ENCODE assay signal across 1 cellular context in the genomic region with DNA sequence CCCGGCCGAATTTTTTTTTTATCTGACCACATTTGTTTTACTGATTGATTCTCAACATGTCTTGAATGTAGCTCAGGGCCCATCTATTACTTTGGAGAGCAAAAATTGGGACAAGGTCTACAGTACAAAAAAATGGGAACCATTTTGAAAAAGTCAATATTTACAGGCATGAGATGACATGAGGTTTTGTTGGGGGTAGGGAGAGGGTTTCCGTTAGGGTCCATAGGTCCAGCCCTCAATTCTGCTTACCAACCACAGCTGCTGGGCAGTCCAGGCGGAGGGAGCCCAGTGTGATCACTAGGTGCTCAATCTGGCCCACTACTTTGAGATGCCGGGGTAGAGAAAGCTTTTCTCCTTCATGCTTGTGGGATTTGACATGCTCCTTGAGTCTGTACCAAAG.
TF ChIP-seq lines count a peak whose summit lies in the region.

No MANE protein-coding gene starts in this region.

TF ChIP-seq in HepG2, 621 proteins besides CTCF, POLR2A, EP300 and RAD21 (continued from another document):
- TF ChIP-seq ZNF281 (CRISPR knock-in tag; IDR thresholded peaks at IDR 0.05; ENCODE audit: borderline replicate concordance) (peak; percentile 84), ZMAT3 (CRISPR knock-in tag; conservative IDR thresholded peaks at IDR 0.05) (no peak), ZMYM4 (CRISPR knock-in tag; IDR thresholded peaks at IDR 0.05) (peak; percentile 66), SAP130 (CRISPR knock-in tag; IDR thresholded peaks at IDR 0.05; ENCODE audit: low read depth) (peak; percentile 43), GATAD2A (CRISPR knock-in tag; IDR thresholded peaks at IDR 0.05) (peak; percentile 22; the same call in 1 of the 2 replicates), ZC3H4 (CRISPR knock-in tag; IDR thresholded peaks at IDR 0.05; ENCODE audit: borderline replicate concordance) (no peak), PHF21A (CRISPR knock-in tag; IDR thresholded peaks at IDR 0.05) (peak; percentile 42; the same call in 1 of the 2 replicates), ZNF883 (CRISPR knock-in tag; IDR thresholded peaks at IDR 0.05; ENCODE audit: not compliant biosample characterization) (no peak), SALL1 (CRISPR knock-in tag; IDR thresholded peaks at IDR 0.05) (peak; percentile 80), HNF4G (IDR thresholded peaks at IDR 0.05; ENCODE audit: borderline replicate concordance, low read depth, low read length) (no peak; the same call in 1 of the 2 replicates), HNF4G (CRISPR knock-in tag; IDR thresholded peaks at IDR 0.05; ENCODE audit: borderline replicate concordance, low read depth) (no peak), TFAP4 (IDR thresholded peaks at IDR 0.05; ENCODE audit: borderline replicate concordance, low read depth) (peak; percentile 62; the same call in 1 of the 2 replicates), POGZ (CRISPR knock-in tag; IDR thresholded peaks at IDR 0.05) (peak; percentile 30; the same call in 1 of the 2 replicates), FOXO1 (CRISPR knock-in tag; IDR thresholded peaks at IDR 0.05) (peak; percentile 49; the same call in 1 of the 2 replicates), FOXJ3 (CRISPR knock-in tag; IDR thresholded peaks at IDR 0.05; ENCODE audit: borderline replicate concordance) (peak; percentile 28; the same call in 1 of the 2 replicates), FOXA3 (CRISPR knock-in tag; IDR thresholded peaks at IDR 0.05) (peak; percentile 79), DPF2 (CRISPR knock-in tag; IDR thresholded peaks at IDR 0.05; ENCODE audit: borderline replicate concordance, low read depth) (0 out of 2 replicates have a peak, but pooled peaks have one; percentile 21), HNF4A (CRISPR knock-in tag; IDR thresholded peaks at IDR 0.05) (peak; percentile 82), ZNF280B (CRISPR knock-in tag; IDR thresholded peaks at IDR 0.05; ENCODE audit: borderline replicate concordance) (no peak)
